Comparison of ENCODE assay signal across 14 cellular contexts in genomic region chr1:151831605-151832004, GRCh38. TPM values are rescaled to one million over a fixed set of nuclear protein-coding genes. Genes with fewer than 3 reads are reported as not detected.
DNase-seq lines count a peak whose midpoint lies in the region; ATAC-seq and TF ChIP-seq lines count a peak whose summit lies in the region.
"Had no signal": no experiment of that assay in that cellular context is flagged by ENCODE, and none has a peak within 500 bp of the region (broad histone marks: within the 10 kb centered on the region; RNA-seq: fewer than 3 reads in every experiment).

RORC (minus strand) TSS chr1:151831802; CDS start chr1:151831764, 38 bp downstream.

- DNase-seq in HCT116 (ENCODE audit: low read depth, low spot score): no peak
- DNase-seq in PC-3: no peak
- DNase-seq in epithelial cell of proximal tubule (ENCODE audit: low read depth): no peak
- no peak for DNase-seq in NCI-H524 (lab: John Stamatoyannopoulos, UW)
- DNase-seq in putamen (ENCODE audit: low spot score): no peak
- no peak for DNase-seq in GOT3 (lab: John Stamatoyannopoulos, UW)
- DNase-seq: activated gamma-delta T cell; erythroblast; GF-D8; NCI-H1048; stimulated activated CD4-positive, alpha-beta T cell treated with anti-CD3 and anti-CD28 coated beads, Interleukin-4, amount 100 ng/mL, for 1 hour had no signal

- peak within 1 kb of the TSS; percentile 67 for H3K4me2 ChIP-seq in HCT116 (ENCODE audit: low read length)
- no peak within 1 kb of the TSS for H3K4me2 ChIP-seq in PC-3 (ENCODE audit: low read length)
- peak within 1 kb of the TSS; percentile 64 for H3K4me2 ChIP-seq in parathyroid adenoma (ENCODE audit: low read length)

- no TSS peak for BruUV-seq in HCT116 (replicated peaks; lab: Mats Ljungman, UMichigan)
- BruUV-seq in PC-3 (replicated peaks; lab: Mats Ljungman, UMichigan): no TSS peak

- CTCF ChIA-PET in HCT116 (lab: Charles Lee) (interaction anchor here (1.6 kb wide), 1 partner anchor 170 kb away, joined by 5 read pairs; no protein-coding TSS in a partner anchor), PC-3 (lab: Charles Lee) (no interaction called here)

- ATAC-seq in HCT116 (no peak), PC-3 (no peak), GM19023 (IDR thresholded peaks at IDR 0.05; ENCODE audit: unreplicated experiment) (no peak)

- H3K9ac ChIP-seq in HCT116 (ENCODE audit: low read length) (0 out of 2 replicates have a peak within 1 kb of the TSS, but pooled peaks have one; percentile 29), PC-3 (ENCODE audit: low read length) (no peak within 1 kb of the TSS), parathyroid adenoma (no peak within 1 kb of the TSS)

- H3K9me2 ChIP-seq in HCT116 (ENCODE audit: insufficient read depth) (no peaks in the 10 kb centered on the region), PC-3 (replicated peaks; ENCODE audit: low read length) (no peaks in the 10 kb centered on the region)

- H2AFZ ChIP-seq in HCT116 (ENCODE audit: low read depth, low read length, poor library complexity, severe bottlenecking): peak within 1 kb of the TSS; percentile 56
- peak within 1 kb of the TSS; percentile 46 for H2AFZ ChIP-seq in PC-3 (ENCODE audit: low read length)
- H2AFZ ChIP-seq in parathyroid adenoma: peak within 1 kb of the TSS; percentile 56

- peak within 1 kb of the TSS; percentile 36; the same call in 1 of the 2 replicates for H3K27ac ChIP-seq in HCT116 (ENCODE audit: low read depth, low read length)
- H3K27ac ChIP-seq in PC-3 (ENCODE audit: low read length): no peak within 1 kb of the TSS
- peak within 1 kb of the TSS; percentile 92 for H3K27ac ChIP-seq in parathyroid adenoma

- intact Hi-C loops in HCT116 (cut with micrococcal nuclease): no loop called here
- intact Hi-C loops in PC-3 (cut with micrococcal nuclease): loop anchor here (10.0 kb wide), 2 partner anchors 217 to 487 kb away; partner anchors contain the start of genes RFX5 and SNX27

- peak within 1 kb of the TSS; percentile 17 to 29; a peak in 2 of 4 replicates for H3K4me3 ChIP-seq in HCT116 (replicated peaks in 1 of 2; ENCODE audit: low read depth in 1 of 2, low read length in 2 of 2)
- no peak within 1 kb of the TSS for H3K4me3 ChIP-seq in PC-3 (ENCODE audit: low read length)
- peak within 1 kb of the TSS; percentile 69 for H3K4me3 ChIP-seq in epithelial cell of proximal tubule (ENCODE audit: low read depth, low read length)
- peak within 1 kb of the TSS; percentile 96 for H3K4me3 ChIP-seq in parathyroid adenoma (ENCODE audit: low read depth, low read length)

- H3K9me3 ChIP-seq in HCT116 (ENCODE audit: control insufficient read depth in 1 of 2, insufficient read depth in 1 of 2, low read depth in 1 of 2, low read length in 2 of 2): no peaks in the 10 kb centered on the region
- H3K9me3 ChIP-seq in PC-3 (ENCODE audit: low read length): no peaks in the 10 kb centered on the region
- no peaks in the 10 kb centered on the region for H3K9me3 ChIP-seq in parathyroid adenoma (ENCODE audit: control insufficient read depth, low read length)

- POLR2A ChIA-PET in HCT116 (lab: Charles Lee): no interaction called here
- POLR2A ChIA-PET in PC-3 (lab: Charles Lee; ENCODE audit: unreplicated experiment): no interaction called here

- TF ChIP-seq CTCF in HCT116 (IDR thresholded peaks at IDR 0.05 in 2 of 3, conservative IDR thresholded peaks at IDR 0.05 in 1 of 3; ENCODE audit: borderline replicate concordance in 1 of 3, insufficient read depth in 1 of 3, low read depth in 2 of 3, low read length in 2 of 3): no peak
- TF ChIP-seq CTCF in PC-3 (conservative IDR thresholded peaks at IDR 0.05; ENCODE audit: low read depth, low read length): no peak
- TF ChIP-seq CTCF in epithelial cell of proximal tubule (conservative IDR thresholded peaks at IDR 0.05; ENCODE audit: low read depth, low read length): no peak
- TF ChIP-seq CTCF in parathyroid adenoma (IDR thresholded peaks at IDR 0.05): no peak

- RAD21 ChIA-PET in HCT116 (lab: Charles Lee; ENCODE audit: low non-redundant PET in 1 of 2, low total read pairs in 2 of 2, uncharacterized antibody in 2 of 2, unreplicated experiment in 2 of 2): no interaction called here

- no peaks in the 10 kb centered on the region for H3K36me3 ChIP-seq in HCT116 (ENCODE audit: control insufficient read depth in 1 of 2, insufficient read depth in 2 of 2, low read length in 2 of 2)
- H3K36me3 ChIP-seq in PC-3 (ENCODE audit: low read depth, low read length): no peaks in the 10 kb centered on the region
- H3K36me3 ChIP-seq in parathyroid adenoma (ENCODE audit: control insufficient read depth, insufficient read depth, low read length): no peaks in the 10 kb centered on the region

- H3F3A ChIP-seq in PC-3 (ENCODE audit: low read length, unreplicated experiment): no peaks in the 10 kb centered on the region

- H3K4me1 ChIP-seq in HCT116 (ENCODE audit: control insufficient read depth in 1 of 2, insufficient read depth in 2 of 2, low read length in 2 of 2): peaks cover 17 to 46% of the 10 kb centered on the region in 2 experiments
- peaks cover 17% of the 10 kb centered on the region for H3K4me1 ChIP-seq in PC-3 (ENCODE audit: insufficient read depth, low read length)
- peaks cover 36% of the 10 kb centered on the region for H3K4me1 ChIP-seq in parathyroid adenoma

- no peak for TF ChIP-seq POLR2A in HCT116 (IDR thresholded peaks at IDR 0.05; ENCODE audit: borderline replicate concordance, extremely low read depth, insufficient read depth, insufficient read length)

- no peaks in the 10 kb centered on the region for H4K20me1 ChIP-seq in HCT116 (ENCODE audit: insufficient read depth)
- no peaks in the 10 kb centered on the region for H4K20me1 ChIP-seq in PC-3 (ENCODE audit: low read length)

- no peaks in the 10 kb centered on the region for H3K79me2 ChIP-seq in HCT116 (ENCODE audit: insufficient read depth, low read length)
- no peaks in the 10 kb centered on the region for H3K79me2 ChIP-seq in PC-3 (ENCODE audit: low read length)
- H3K79me2 ChIP-seq in parathyroid adenoma: no peaks in the 10 kb centered on the region

- H3K27me3 ChIP-seq in HCT116 (ENCODE audit: insufficient read depth, low read length) (no peaks in the 10 kb centered on the region), PC-3 (ENCODE audit: low read length) (no peaks in the 10 kb centered on the region), parathyroid adenoma (ENCODE audit: control insufficient read depth, insufficient read depth, low read length) (no peaks in the 10 kb centered on the region)

- TF ChIP-seq RAD21 in HCT116 (IDR thresholded peaks at IDR 0.05; ENCODE audit: low read depth): no peak

TF ChIP-seq in HCT116, 20 proteins besides CTCF, POLR2A, EP300 and RAD21:
- TF ChIP-seq YY1 (IDR thresholded peaks at IDR 0.05; ENCODE audit: extremely low read depth, insufficient replicate concordance, low read depth, low read length): no peak

RNA-seq across cellular contexts. Expression of gene RORC, which starts in this region (rescaled TPM):
- total RNA-seq in HCT116 (2021; ENCODE audit: unreplicated experiment): 1.3 TPM
- 2.0 and 2.2 TPM in 2 replicates for polyA plus RNA-seq in HCT116 (2012)
- total RNA-seq in PC-3 (2014; rRNA removed): 0.26 TPM in 1 of 2 replicates, not detected in the other
- total RNA-seq in epithelial cell of proximal tubule: not detected in 2 replicates
- total RNA-seq: mesothelial cell of epicardium had no signal
